In the genomic region with DNA sequence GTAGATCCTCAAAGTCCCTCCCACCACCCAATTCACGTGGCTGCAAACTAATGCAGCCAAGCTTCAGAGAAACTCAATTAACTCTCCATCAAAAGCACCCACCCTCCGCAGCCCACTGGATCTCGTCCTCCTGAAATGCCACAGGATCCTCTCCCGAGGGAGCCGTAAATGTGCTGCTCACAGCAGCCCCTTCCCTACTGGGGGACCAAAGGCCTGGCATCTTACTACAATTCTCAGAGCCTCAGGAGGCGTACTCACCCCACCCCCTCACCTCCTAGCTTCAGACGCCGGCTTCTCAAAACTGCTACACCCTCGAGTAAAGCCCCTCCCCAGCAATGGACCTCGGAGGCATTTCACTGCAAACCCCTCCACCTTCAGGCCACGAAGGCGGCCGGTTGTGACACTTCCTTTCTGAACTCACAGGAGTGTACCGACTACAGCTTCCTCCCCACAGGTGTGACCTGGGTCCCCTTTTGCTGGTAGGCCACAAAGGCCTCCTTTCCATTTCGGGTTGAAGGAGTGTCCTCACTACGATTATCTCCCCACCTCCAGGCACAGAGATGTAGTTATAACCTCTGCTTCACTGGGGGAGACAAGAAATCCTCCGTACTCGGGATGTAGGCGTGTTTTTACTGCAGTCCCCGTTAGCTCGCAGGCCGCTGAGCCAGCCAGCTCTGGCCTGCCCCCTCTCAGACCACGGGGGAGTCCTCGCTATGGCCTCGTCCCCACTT, we compare ENCODE assay signal across 1 cellular context.
A peak's percentile ranks its signal among the peaks of the same experiment; 100 is the strongest.
TF ChIP-seq lines count a peak whose summit lies in the region.

No MANE protein-coding gene starts in this region.

TF ChIP-seq in HepG2, 621 proteins besides CTCF, POLR2A, EP300 and RAD21 (continued from another document and continues in another):
- TF ChIP-seq, protein P1, sequence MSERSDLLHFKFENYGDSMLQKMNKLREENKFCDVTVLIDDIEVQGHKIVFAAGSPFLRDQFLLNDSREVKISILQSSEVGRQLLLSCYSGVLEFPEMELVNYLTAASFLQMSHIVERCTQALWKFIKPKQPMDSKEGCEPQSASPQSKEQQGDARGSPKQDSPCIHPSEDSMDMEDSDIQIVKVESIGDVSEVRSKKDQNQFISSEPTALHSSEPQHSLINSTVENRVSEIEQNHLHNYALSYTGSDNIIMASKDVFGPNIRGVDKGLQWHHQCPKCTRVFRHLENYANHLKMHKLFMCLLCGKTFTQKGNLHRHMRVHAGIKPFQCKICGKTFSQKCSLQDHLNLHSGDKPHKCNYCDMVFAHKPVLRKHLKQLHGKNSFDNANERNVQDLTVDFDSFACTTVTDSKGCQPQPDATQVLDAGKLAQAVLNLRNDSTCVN (CRISPR knock-in tag; IDR thresholded peaks at IDR 0.05; ENCODE audit: borderline replicate concordance) = 0 out of 2 replicates have a peak, but pooled peaks have one; percentile 38
- TF ChIP-seq SIN3B (IDR thresholded peaks at IDR 0.05; ENCODE audit: low read length) (0 out of 2 replicates have a peak, but pooled peaks have one; percentile 16), ZNF577 (CRISPR knock-in tag; IDR thresholded peaks at IDR 0.05; ENCODE audit: borderline replicate concordance, low read depth) (peak; percentile 89), ZNF17 (CRISPR knock-in tag; IDR thresholded peaks at IDR 0.05) (peak; percentile 17; the same call in 1 of the 2 replicates), ZBTB7B (CRISPR knock-in tag; IDR thresholded peaks at IDR 0.05) (0 out of 2 replicates have a peak, but pooled peaks have one; percentile 7), ZNF235 (CRISPR knock-in tag; IDR thresholded peaks at IDR 0.05; ENCODE audit: borderline replicate concordance) (peak; percentile 81), ZNF720 (CRISPR knock-in tag; IDR thresholded peaks at IDR 0.05) (0 out of 2 replicates have a peak, but pooled peaks have one; percentile 65), U2AF1 (optimal IDR thresholded peaks at IDR 0.05; ENCODE audit: low read depth, low read length) (no peak), SMYD3 (CRISPR knock-in tag; IDR thresholded peaks at IDR 0.05) (0 out of 2 replicates have a peak, but pooled peaks have one; percentile 1), ZNF558 (CRISPR knock-in tag; IDR thresholded peaks at IDR 0.05; ENCODE audit: borderline replicate concordance) (no peak), SP1 (IDR thresholded peaks at IDR 0.05) (no peak), SP1 (CRISPR knock-in tag; IDR thresholded peaks at IDR 0.05) (0 out of 2 replicates have a peak, but pooled peaks have one; percentile 17), SP140L (CRISPR knock-in tag; IDR thresholded peaks at IDR 0.05; ENCODE audit: borderline replicate concordance) (peak; percentile 90; the same call in 1 of the 2 replicates), MIER3 (CRISPR knock-in tag; IDR thresholded peaks at IDR 0.05; ENCODE audit: borderline replicate concordance) (0 out of 2 replicates have a peak, but pooled peaks have one; percentile 17), SMAD3 (CRISPR knock-in tag; IDR thresholded peaks at IDR 0.05) (0 out of 2 replicates have a peak, but pooled peaks have one; percentile 63), ZNF292 (CRISPR knock-in tag; IDR thresholded peaks at IDR 0.05; ENCODE audit: borderline replicate concordance, low read depth) (0 out of 2 replicates have a peak, but pooled peaks have one; percentile 12), ZNF619 (CRISPR knock-in tag; IDR thresholded peaks at IDR 0.05) (no peak), FOXA1 (IDR thresholded peaks at IDR 0.05) (no peak), FOXA1 (CRISPR knock-in tag; IDR thresholded peaks at IDR 0.05) (0 out of 2 replicates have a peak, but pooled peaks have one; percentile 2), MTERF4 (CRISPR knock-in tag; IDR thresholded peaks at IDR 0.05) (peak; percentile 71), HNRNPUL1 (IDR thresholded peaks at IDR 0.05; ENCODE audit: low read depth, low read length) (no peak), ARNTL (CRISPR knock-in tag; IDR thresholded peaks at IDR 0.05) (peak; percentile 11; the same call in 1 of the 2 replicates), ZBTB8A (CRISPR knock-in tag; IDR thresholded peaks at IDR 0.05; ENCODE audit: borderline replicate concordance, low read depth) (no peak), CAMTA2 (CRISPR knock-in tag; IDR thresholded peaks at IDR 0.05; ENCODE audit: borderline replicate concordance) (peak; percentile 60; the same call in 1 of the 2 replicates), NONO (IDR thresholded peaks at IDR 0.05) (no peak), NONO (CRISPR knock-in tag; conservative IDR thresholded peaks at IDR 0.05) (no peak), RNF219 (CRISPR knock-in tag; IDR thresholded peaks at IDR 0.05) (peak; percentile 2; the same call in 1 of the 2 replicates), SATB2 (CRISPR knock-in tag; IDR thresholded peaks at IDR 0.05) (no peak), ZNF124 (CRISPR knock-in tag; IDR thresholded peaks at IDR 0.05) (peak; percentile 33; the same call in 1 of the 2 replicates), PCBP2 (optimal IDR thresholded peaks at IDR 0.05; ENCODE audit: low read depth, low read length, poor library complexity, severe bottlenecking) (no peak), SAP130 (CRISPR knock-in tag; IDR thresholded peaks at IDR 0.05; ENCODE audit: low read depth) (peak; percentile 81), ZNF318 (CRISPR knock-in tag; IDR thresholded peaks at IDR 0.05) (peak; percentile 41; the same call in 1 of the 2 replicates), ZNF709 (CRISPR knock-in tag; IDR thresholded peaks at IDR 0.05) (peak; percentile 55; the same call in 1 of the 2 replicates), ARID2 (CRISPR knock-in tag; IDR thresholded peaks at IDR 0.05; ENCODE audit: borderline replicate concordance) (peak; percentile 81; the same call in 1 of the 2 replicates), POLR2AphosphoS2 (IDR thresholded peaks at IDR 0.05; ENCODE audit: low read depth, low read length) (no peak), ZNF30 (CRISPR knock-in tag; IDR thresholded peaks at IDR 0.05) (peak; percentile 74; the same call in 1 of the 2 replicates), KDM4B (CRISPR knock-in tag; IDR thresholded peaks at IDR 0.05) (no peak; the same call in 1 of the 2 replicates)
- TF ChIP-seq, protein P2, sequence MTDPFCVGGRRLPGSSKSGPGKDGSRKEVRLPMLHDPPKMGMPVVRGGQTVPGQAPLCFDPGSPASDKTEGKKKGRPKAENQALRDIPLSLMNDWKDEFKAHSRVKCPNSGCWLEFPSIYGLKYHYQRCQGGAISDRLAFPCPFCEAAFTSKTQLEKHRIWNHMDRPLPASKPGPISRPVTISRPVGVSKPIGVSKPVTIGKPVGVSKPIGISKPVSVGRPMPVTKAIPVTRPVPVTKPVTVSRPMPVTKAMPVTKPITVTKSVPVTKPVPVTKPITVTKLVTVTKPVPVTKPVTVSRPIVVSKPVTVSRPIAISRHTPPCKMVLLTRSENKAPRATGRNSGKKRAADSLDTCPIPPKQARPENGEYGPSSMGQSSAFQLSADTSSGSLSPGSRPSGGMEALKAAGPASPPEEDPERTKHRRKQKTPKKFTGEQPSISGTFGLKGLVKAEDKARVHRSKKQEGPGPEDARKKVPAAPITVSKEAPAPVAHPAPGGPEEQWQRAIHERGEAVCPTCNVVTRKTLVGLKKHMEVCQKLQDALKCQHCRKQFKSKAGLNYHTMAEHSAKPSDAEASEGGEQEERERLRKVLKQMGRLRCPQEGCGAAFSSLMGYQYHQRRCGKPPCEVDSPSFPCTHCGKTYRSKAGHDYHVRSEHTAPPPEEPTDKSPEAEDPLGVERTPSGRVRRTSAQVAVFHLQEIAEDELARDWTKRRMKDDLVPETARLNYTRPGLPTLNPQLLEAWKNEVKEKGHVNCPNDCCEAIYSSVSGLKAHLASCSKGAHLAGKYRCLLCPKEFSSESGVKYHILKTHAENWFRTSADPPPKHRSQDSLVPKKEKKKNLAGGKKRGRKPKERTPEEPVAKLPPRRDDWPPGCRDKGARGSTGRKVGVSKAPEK (CRISPR knock-in tag; IDR thresholded peaks at IDR 0.05; ENCODE audit: borderline replicate concordance) = peak; percentile 38; the same call in 1 of the 2 replicates
- TF ChIP-seq, protein P3, sequence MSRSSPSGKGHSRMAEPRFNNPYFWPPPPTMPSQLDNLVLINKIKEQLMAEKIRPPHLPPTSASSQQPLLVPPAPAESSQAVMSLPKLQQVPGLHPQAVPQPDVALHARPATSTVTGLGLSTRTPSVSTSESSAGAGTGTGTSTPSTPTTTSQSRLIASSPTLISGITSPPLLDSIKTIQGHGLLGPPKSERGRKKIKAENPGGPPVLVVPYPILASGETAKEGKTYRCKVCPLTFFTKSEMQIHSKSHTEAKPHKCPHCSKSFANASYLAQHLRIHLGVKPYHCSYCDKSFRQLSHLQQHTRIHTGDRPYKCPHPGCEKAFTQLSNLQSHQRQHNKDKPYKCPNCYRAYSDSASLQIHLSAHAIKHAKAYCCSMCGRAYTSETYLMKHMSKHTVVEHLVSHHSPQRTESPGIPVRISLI (CRISPR knock-in tag; IDR thresholded peaks at IDR 0.05; ENCODE audit: borderline replicate concordance) = no peak
- TF ChIP-seq, protein P4, sequence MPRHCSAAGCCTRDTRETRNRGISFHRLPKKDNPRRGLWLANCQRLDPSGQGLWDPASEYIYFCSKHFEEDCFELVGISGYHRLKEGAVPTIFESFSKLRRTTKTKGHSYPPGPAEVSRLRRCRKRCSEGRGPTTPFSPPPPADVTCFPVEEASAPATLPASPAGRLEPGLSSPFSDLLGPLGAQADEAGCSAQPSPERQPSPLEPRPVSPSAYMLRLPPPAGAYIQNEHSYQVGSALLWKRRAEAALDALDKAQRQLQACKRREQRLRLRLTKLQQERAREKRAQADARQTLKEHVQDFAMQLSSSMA (CRISPR knock-in tag; IDR thresholded peaks at IDR 0.05) = 0 out of 2 replicates have a peak, but pooled peaks have one; percentile 47
